In the genomic region with DNA sequence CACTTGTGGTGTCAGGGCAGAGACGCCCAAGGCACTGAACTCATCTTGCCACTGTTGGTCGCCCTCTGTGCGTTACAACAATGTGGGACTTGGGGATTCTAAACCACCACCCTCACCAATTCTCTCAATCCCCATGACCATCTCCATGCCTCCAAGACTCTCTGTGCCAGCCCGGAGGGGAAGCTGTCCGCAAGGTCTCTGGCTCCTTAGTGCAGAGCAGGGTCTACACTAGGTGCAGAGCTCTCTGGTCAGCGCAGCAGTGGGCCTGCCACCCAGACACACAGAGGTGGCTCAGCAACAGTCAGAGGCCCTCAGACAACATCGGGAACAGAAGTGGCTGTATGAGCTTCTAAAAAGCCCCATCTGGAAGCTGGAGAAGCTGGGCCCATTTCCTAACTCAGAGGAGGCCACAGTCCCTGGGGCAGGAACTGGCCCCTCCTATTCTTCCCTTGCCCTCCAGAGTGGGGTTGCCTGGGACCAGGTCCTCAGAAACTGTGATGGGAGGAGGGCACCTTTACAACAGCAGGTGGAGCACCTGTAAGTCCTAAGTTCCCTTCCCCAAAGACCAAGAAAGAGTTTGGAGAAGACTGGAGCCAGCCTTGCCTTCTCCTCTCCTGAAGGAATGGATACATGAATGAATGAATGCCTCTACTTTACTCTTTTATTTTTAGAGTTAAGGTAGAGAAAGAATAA, we compare ENCODE assay signal across 1 cellular context.
TF ChIP-seq lines count a peak whose summit lies in the region.

No MANE protein-coding gene starts in this region.

TF ChIP-seq in HCT116, 20 proteins besides CTCF, POLR2A, EP300 and RAD21:
- no peak for TF ChIP-seq TCF7L2 (IDR thresholded peaks at IDR 0.05; ENCODE audit: borderline replicate concordance, extremely low read depth, insufficient read depth, insufficient read length)
- no peak for TF ChIP-seq YY1 (IDR thresholded peaks at IDR 0.05; ENCODE audit: extremely low read depth, insufficient replicate concordance, low read depth, low read length)
- TF ChIP-seq JUND (IDR thresholded peaks at IDR 0.05) = no peak
- no peak for TF ChIP-seq SIN3A (IDR thresholded peaks at IDR 0.05; ENCODE audit: low read depth)
- no peak for TF ChIP-seq ELF1 (IDR thresholded peaks at IDR 0.05; ENCODE audit: borderline replicate concordance, low read depth)
- TF ChIP-seq, protein P1, sequence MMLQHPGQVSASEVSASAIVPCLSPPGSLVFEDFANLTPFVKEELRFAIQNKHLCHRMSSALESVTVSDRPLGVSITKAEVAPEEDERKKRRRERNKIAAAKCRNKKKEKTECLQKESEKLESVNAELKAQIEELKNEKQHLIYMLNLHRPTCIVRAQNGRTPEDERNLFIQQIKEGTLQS (IDR thresholded peaks at IDR 0.05) = no peak
- TF ChIP-seq REST (IDR thresholded peaks at IDR 0.05; ENCODE audit: low read depth) = no peak
- no peak for TF ChIP-seq POLR2AphosphoS5 (IDR thresholded peaks at IDR 0.05; ENCODE audit: low read depth, low read length)
- no peak for TF ChIP-seq FOSL1 (IDR thresholded peaks at IDR 0.05; ENCODE audit: low read depth)
- TF ChIP-seq SRF (IDR thresholded peaks at IDR 0.05; ENCODE audit: low read depth) = no peak
- TF ChIP-seq SP1 (IDR thresholded peaks at IDR 0.05; ENCODE audit: low read depth) = no peak
- no peak for TF ChIP-seq ZFX (IDR thresholded peaks at IDR 0.05)
- no peak for TF ChIP-seq EZH2 (IDR thresholded peaks at IDR 0.05)
- TF ChIP-seq CBX3 (IDR thresholded peaks at IDR 0.05; ENCODE audit: low read depth) = no peak
- TF ChIP-seq EZH2phosphoT487 (IDR thresholded peaks at IDR 0.05; ENCODE audit: borderline replicate concordance) = no peak
- TF ChIP-seq, protein P2, sequence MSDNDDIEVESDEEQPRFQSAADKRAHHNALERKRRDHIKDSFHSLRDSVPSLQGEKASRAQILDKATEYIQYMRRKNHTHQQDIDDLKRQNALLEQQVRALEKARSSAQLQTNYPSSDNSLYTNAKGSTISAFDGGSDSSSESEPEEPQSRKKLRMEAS (IDR thresholded peaks at IDR 0.05) = no peak
- no peak for TF ChIP-seq ZNF274 (IDR thresholded peaks at IDR 0.05; ENCODE audit: low read depth, low read length)
- no peak for TF ChIP-seq EGR1 (IDR thresholded peaks at IDR 0.05; ENCODE audit: low read depth)
TF ChIP-seq in HCT116: peak in this region for 0.
